ENCODE assay signal across 16 cellular contexts in the genomic region with DNA sequence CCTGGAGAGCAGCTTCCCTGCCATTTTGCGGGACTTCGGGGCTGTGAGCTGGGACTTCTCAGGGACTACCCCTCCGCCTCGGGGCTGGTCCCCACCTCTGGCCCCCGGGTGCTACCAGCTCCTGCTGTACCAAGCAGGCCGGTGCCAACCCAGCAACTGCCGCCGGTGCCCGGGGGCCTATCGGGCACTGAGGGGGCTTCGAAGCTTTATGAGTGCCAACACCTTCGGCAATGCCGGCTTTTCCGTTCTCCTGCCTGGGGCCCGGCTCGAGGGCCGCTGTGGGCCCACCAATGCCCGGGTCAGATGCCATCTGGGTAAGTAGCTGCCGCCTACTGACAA. TPM values are rescaled to one million over a fixed set of nuclear protein-coding genes. Genes with fewer than 3 reads are reported as not detected.
DNase-seq lines count a peak whose midpoint lies in the region; ATAC-seq and TF ChIP-seq lines count a peak whose summit lies in the region.
"Had no signal": no experiment of that assay in that cellular context is flagged by ENCODE, and none has a peak within 500 bp of the region (broad histone marks: within the 10 kb centered on the region; RNA-seq: fewer than 3 reads in every experiment).

No MANE protein-coding gene starts in this region.

- peak overlapping the region; percentile 77 for H3K9ac ChIP-seq in iPS-15b (ENCODE audit: low read depth, low read length)
- H3K9ac ChIP-seq: BLaER1 had no signal

- H3K36me3 ChIP-seq in iPS-15b (ENCODE audit: control insufficient read depth, insufficient read depth, low read length), result peaks cover 20% of the 10 kb centered on the region
- H3K36me3 ChIP-seq in spleen, result peaks cover 0 to 5% (median 0%) of the 10 kb centered on the region in 6 donors
- H3K36me3 ChIP-seq: heart left ventricle, transverse colon had no signal

- intact Hi-C loops in activated CD8-positive, alpha-beta T cell treated with anti-CD3 and anti-CD28 coated beads for 36 hours (cut with micrococcal nuclease), result no loop called here
- intact Hi-C loops in spleen (cut with DNase I; ENCODE audit: low total_unique reads), result no loop called here

- H3K4me3 Mint-ChIP-seq in activated naive CD8-positive, alpha-beta T cell, result peak overlapping the region; percentile 51
- H3K4me3 Mint-ChIP-seq in activated naive CD8-positive, alpha-beta T cell treated with anti-CD3 and anti-CD28 coated beads for 36 hours, result no peak overlapping the region
- peak overlapping the region; percentile 44 for H3K4me3 Mint-ChIP-seq in activated CD8-positive, alpha-beta T cell treated with anti-CD3 and anti-CD28 coated beads for 36 hours
- H3K4me3 Mint-ChIP-seq in type B pancreatic cell, result peak overlapping the region; percentile 76

- CTCF ChIA-PET in activated CD8-positive, alpha-beta T cell treated with anti-CD3 and anti-CD28 coated beads for 36 hours (lab: Charles Lee), result interaction anchor here (1.0 to 2.5 kb wide), 5 partner anchors 16 to 130 kb away, joined by 3 to 6 read pairs (median 3); a partner anchor contains a TSS

- H3K4me1 ChIP-seq in iPS-15b (ENCODE audit: control insufficient read depth, insufficient read depth, low read length) (no peaks in the 10 kb centered on the region), spleen (peaks cover 0 to 27% (median 18%) of the 10 kb centered on the region in 6 donors)

- WGBS in spleen, 5 donors, result 87 to 95% (median 90%) methylated on average over 7 to 19 of the region's 19 CpGs

- H3K36me3 Mint-ChIP-seq in activated naive CD8-positive, alpha-beta T cell, result peaks cover 2% of the 10 kb centered on the region
- H3K36me3 Mint-ChIP-seq in activated naive CD8-positive, alpha-beta T cell treated with anti-CD3 and anti-CD28 coated beads for 36 hours, result no peaks in the 10 kb centered on the region
- no peaks in the 10 kb centered on the region for H3K36me3 Mint-ChIP-seq in activated CD8-positive, alpha-beta T cell treated with anti-CD3 and anti-CD28 coated beads for 36 hours (ENCODE audit: low read depth)
- H3K36me3 Mint-ChIP-seq in type B pancreatic cell, result no peaks in the 10 kb centered on the region

- H3K27me3 ChIP-seq in iPS-15b (ENCODE audit: control insufficient read depth, insufficient read depth, low read length), result no peaks in the 10 kb centered on the region
- peaks cover 0 to 53% (median 25%) of the 10 kb centered on the region in 7 donors for H3K27me3 ChIP-seq in spleen (replicated peaks in 1 of 7)

- H3K27ac Mint-ChIP-seq in activated naive CD8-positive, alpha-beta T cell, result no peak overlapping the region
- no peak overlapping the region for H3K27ac Mint-ChIP-seq in activated naive CD8-positive, alpha-beta T cell treated with anti-CD3 and anti-CD28 coated beads for 36 hours
- H3K27ac Mint-ChIP-seq in activated CD8-positive, alpha-beta T cell treated with anti-CD3 and anti-CD28 coated beads for 36 hours, result no peak overlapping the region
- no peak overlapping the region for H3K27ac Mint-ChIP-seq in type B pancreatic cell
- H3K27ac Mint-ChIP-seq: activated CD4-positive, alpha-beta T cell treated with anti-CD3 and anti-CD28 coated beads, Interleukin-2, amount 10 ng/mL, durations not matched to agents 7 days and 5 days; dendritic cell treated with granulocyte-macrophage colony-stimulating factor and Interleukin-4, amounts not matched to agents 40 ng/mL and 50 ng/mL, for 4 days had no signal

- H3K9me3 ChIP-seq in iPS-15b (ENCODE audit: control insufficient read depth, insufficient read depth, low read length), result no peaks in the 10 kb centered on the region
- H3K9me3 ChIP-seq in spleen, result no peaks in the 10 kb centered on the region
- H3K9me3 ChIP-seq: BLaER1, heart left ventricle, transverse colon had no signal

- H3K4me1 Mint-ChIP-seq in activated naive CD8-positive, alpha-beta T cell (ENCODE audit: low read depth), result peaks cover 9% of the 10 kb centered on the region
- H3K4me1 Mint-ChIP-seq in activated naive CD8-positive, alpha-beta T cell treated with anti-CD3 and anti-CD28 coated beads for 36 hours, result peaks cover 16% of the 10 kb centered on the region
- H3K4me1 Mint-ChIP-seq in activated CD8-positive, alpha-beta T cell treated with anti-CD3 and anti-CD28 coated beads for 36 hours (ENCODE audit: low read depth), result peaks cover 12% of the 10 kb centered on the region
- peaks cover 6% of the 10 kb centered on the region for H3K4me1 Mint-ChIP-seq in type B pancreatic cell (ENCODE audit: unreplicated experiment)

- peaks cover 14% of the 10 kb centered on the region for H3K27me3 Mint-ChIP-seq in activated naive CD8-positive, alpha-beta T cell
- peaks cover 32% of the 10 kb centered on the region for H3K27me3 Mint-ChIP-seq in activated naive CD8-positive, alpha-beta T cell treated with anti-CD3 and anti-CD28 coated beads for 36 hours
- H3K27me3 Mint-ChIP-seq in activated CD8-positive, alpha-beta T cell treated with anti-CD3 and anti-CD28 coated beads for 36 hours, result peaks cover 16% of the 10 kb centered on the region
- peaks cover 37% of the 10 kb centered on the region for H3K27me3 Mint-ChIP-seq in type B pancreatic cell

- H3K4me3 ChIP-seq in iPS-15b (ENCODE audit: low read depth, low read length) (peak overlapping the region; percentile 92), spleen (no peak overlapping the region)
- H3K4me3 ChIP-seq: transverse colon had no signal

- no peak for TF ChIP-seq CTCF in activated CD8-positive, alpha-beta T cell treated with anti-CD3 and anti-CD28 coated beads for 36 hours (IDR thresholded peaks at IDR 0.05)
- TF ChIP-seq CTCF in type B pancreatic cell (conservative IDR thresholded peaks at IDR 0.05), result no peak
- no peak for TF ChIP-seq CTCF in spleen (IDR thresholded peaks at IDR 0.05 in 8 of 11, conservative IDR thresholded peaks at IDR 0.05 in 3 of 11)

- no peak for ATAC-seq in activated CD8-positive, alpha-beta T cell treated with anti-CD3 and anti-CD28 coated beads for 36 hours
- no peak for ATAC-seq in HG03097 (IDR thresholded peaks at IDR 0.05; ENCODE audit: low FRiP score, unreplicated experiment)
- ATAC-seq: heart left ventricle had no signal

- POLR2A ChIA-PET in activated CD8-positive, alpha-beta T cell treated with anti-CD3 and anti-CD28 coated beads for 36 hours (lab: Charles Lee), result interaction anchor here (0.5 to 3.1 kb wide), 6 partner anchors 24 to 218 kb away, joined by 3 to 16 read pairs (median 5); a partner anchor contains a TSS

- no peak overlapping the region for H3K27ac ChIP-seq in spleen
- H3K27ac ChIP-seq: BLaER1, heart left ventricle, transverse colon had no signal

- no peak for TF ChIP-seq POLR2A in spleen (IDR thresholded peaks at IDR 0.05)

- no peak for DNase-seq in activated naive CD8-positive, alpha-beta T cell treated with anti-CD3 and anti-CD28 coated beads for 36 hours
- DNase-seq in activated CD8-positive, alpha-beta T cell treated with anti-CD3 and anti-CD28 coated beads for 36 hours, result no peak
- DNase-seq in type B pancreatic cell (ENCODE audit: extremely low spot score, unreplicated experiment) (no peak), spleen (no peak)
- no peak for DNase-seq in central memory CD4-positive, alpha-beta T cell
- DNase-seq: activated CD4-positive, alpha-beta T cell treated with anti-CD3 and anti-CD28 coated beads, Interleukin-2, amount 10 ng/mL, durations not matched to agents 7 days and 5 days; activated naive CD4-positive, alpha-beta T cell treated with anti-CD3 and anti-CD28 coated beads, Interleukin-2, amount 50 U/mL, for 16 hours; heart left ventricle; NCI-H1105 treated with DMSO at 0.1 percent for 48 hours; NCI-H748 treated with DMSO at 0.1 percent for 48 hours; transverse colon had no signal

- H3K9me3 Mint-ChIP-seq in activated naive CD8-positive, alpha-beta T cell (ENCODE audit: low read depth), result no peaks in the 10 kb centered on the region
- no peaks in the 10 kb centered on the region for H3K9me3 Mint-ChIP-seq in activated naive CD8-positive, alpha-beta T cell treated with anti-CD3 and anti-CD28 coated beads for 36 hours
- no peaks in the 10 kb centered on the region for H3K9me3 Mint-ChIP-seq in activated CD8-positive, alpha-beta T cell treated with anti-CD3 and anti-CD28 coated beads for 36 hours
- no peaks in the 10 kb centered on the region for H3K9me3 Mint-ChIP-seq in type B pancreatic cell
- H3K9me3 Mint-ChIP-seq: activated CD4-positive, alpha-beta T cell treated with anti-CD3 and anti-CD28 coated beads, Interleukin-2, amount 10 ng/mL, durations not matched to agents 7 days and 5 days; dendritic cell treated with granulocyte-macrophage colony-stimulating factor and Interleukin-4, amounts not matched to agents 40 ng/mL and 50 ng/mL, for 4 days had no signal

RNA-seq across cellular contexts. Expression of a gene that starts 1.3 kb away (rescaled TPM):
- 1 to 10 TPM; 1.3 to 2.0 TPM for total RNA-seq in activated naive CD8-positive, alpha-beta T cell treated with anti-CD3 and anti-CD28 coated beads for 36 hours
- total RNA-seq in activated CD8-positive, alpha-beta T cell treated with anti-CD3 and anti-CD28 coated beads for 36 hours, result 1 to 10 TPM; 2.0 to 2.1 TPM
- total RNA-seq in type B pancreatic cell (ENCODE audit: low replicate concordance), result 7.8 TPM in 2 replicates
- total RNA-seq in spleen, result under 1 TPM in 3 of 7 donors, not detected in 4; 0.51 to 0.87 (median 0.66) TPM
- polyA plus RNA-seq in spleen, result 1 to 10 TPM in 1 of 3 donors, under 1 TPM in 2; 0.28 to 1.6 (median 0.99) TPM
- total RNA-seq: activated CD4-positive, alpha-beta T cell treated with anti-CD3 and anti-CD28 coated beads, Interleukin-2, amount 10 ng/mL, durations not matched to agents 7 days and 5 days had no signal

RNA-seq across cellular contexts. Expression of a gene that starts 2.2 kb away (rescaled TPM):
- total RNA-seq in activated naive CD8-positive, alpha-beta T cell treated with anti-CD3 and anti-CD28 coated beads for 36 hours, result under 1 TPM in 1 of 2 experiments, not detected in 1; 0.32 TPM
- under 1 TPM; 0.11 to 0.13 TPM for total RNA-seq in activated CD8-positive, alpha-beta T cell treated with anti-CD3 and anti-CD28 coated beads for 36 hours
- 19.3 and 19.4 TPM in 2 replicates for total RNA-seq in type B pancreatic cell (ENCODE audit: low replicate concordance)
- total RNA-seq in spleen, result 1 to 10 TPM; 1.9 to 4.1 (median 2.7) TPM
- 1 to 10 TPM in 1 of 3 donors, under 1 TPM in 2; 0.35 to 1.4 (median 0.54) TPM for polyA plus RNA-seq in spleen
- total RNA-seq: activated CD4-positive, alpha-beta T cell treated with anti-CD3 and anti-CD28 coated beads, Interleukin-2, amount 10 ng/mL, durations not matched to agents 7 days and 5 days had no signal

RNA-seq across cellular contexts. Expression of a gene that starts 24.4 kb away (rescaled TPM):
- total RNA-seq in activated naive CD8-positive, alpha-beta T cell treated with anti-CD3 and anti-CD28 coated beads for 36 hours, result 10 to 100 TPM; 27.2 to 30.3 TPM
- 10 to 100 TPM; 35.2 to 35.3 TPM for total RNA-seq in activated CD8-positive, alpha-beta T cell treated with anti-CD3 and anti-CD28 coated beads for 36 hours
- 17.9 and 20.6 TPM in 2 replicates for total RNA-seq in type B pancreatic cell (ENCODE audit: low replicate concordance)
- 10 to 100 TPM; 20.7 to 59.3 (median 34.7) TPM for total RNA-seq in spleen
- 10 to 100 TPM; 11.2 to 18.9 (median 15.3) TPM for polyA plus RNA-seq in spleen

RNA-seq across cellular contexts. Expression of a gene that starts 38.5 kb away (rescaled TPM):
- total RNA-seq in activated naive CD8-positive, alpha-beta T cell treated with anti-CD3 and anti-CD28 coated beads for 36 hours, result 10 to 100 TPM; 46.8 to 50.6 TPM
- 10 to 100 TPM; 30.2 to 35.4 TPM for total RNA-seq in activated CD8-positive, alpha-beta T cell treated with anti-CD3 and anti-CD28 coated beads for 36 hours
- total RNA-seq in type B pancreatic cell (ENCODE audit: low replicate concordance) (58.0 and 73.3 TPM in 2 replicates), spleen (10 to 100 TPM; 50.2 to 81.2 (median 68.9) TPM)
- 10 to 100 TPM; 43.7 to 67.1 (median 53.1) TPM for polyA plus RNA-seq in spleen
